8 cellular contexts compared by ENCODE assay signal in genomic region chr7:1503816-1504775, GRCh38. TPM values are rescaled to one million over a fixed set of nuclear protein-coding genes. Genes with fewer than 3 reads are reported as not detected.
DNase-seq lines count a peak whose midpoint lies in the region; ATAC-seq, FAIRE-seq and TF ChIP-seq lines count a peak whose summit lies in the region.

A gene with protein sequence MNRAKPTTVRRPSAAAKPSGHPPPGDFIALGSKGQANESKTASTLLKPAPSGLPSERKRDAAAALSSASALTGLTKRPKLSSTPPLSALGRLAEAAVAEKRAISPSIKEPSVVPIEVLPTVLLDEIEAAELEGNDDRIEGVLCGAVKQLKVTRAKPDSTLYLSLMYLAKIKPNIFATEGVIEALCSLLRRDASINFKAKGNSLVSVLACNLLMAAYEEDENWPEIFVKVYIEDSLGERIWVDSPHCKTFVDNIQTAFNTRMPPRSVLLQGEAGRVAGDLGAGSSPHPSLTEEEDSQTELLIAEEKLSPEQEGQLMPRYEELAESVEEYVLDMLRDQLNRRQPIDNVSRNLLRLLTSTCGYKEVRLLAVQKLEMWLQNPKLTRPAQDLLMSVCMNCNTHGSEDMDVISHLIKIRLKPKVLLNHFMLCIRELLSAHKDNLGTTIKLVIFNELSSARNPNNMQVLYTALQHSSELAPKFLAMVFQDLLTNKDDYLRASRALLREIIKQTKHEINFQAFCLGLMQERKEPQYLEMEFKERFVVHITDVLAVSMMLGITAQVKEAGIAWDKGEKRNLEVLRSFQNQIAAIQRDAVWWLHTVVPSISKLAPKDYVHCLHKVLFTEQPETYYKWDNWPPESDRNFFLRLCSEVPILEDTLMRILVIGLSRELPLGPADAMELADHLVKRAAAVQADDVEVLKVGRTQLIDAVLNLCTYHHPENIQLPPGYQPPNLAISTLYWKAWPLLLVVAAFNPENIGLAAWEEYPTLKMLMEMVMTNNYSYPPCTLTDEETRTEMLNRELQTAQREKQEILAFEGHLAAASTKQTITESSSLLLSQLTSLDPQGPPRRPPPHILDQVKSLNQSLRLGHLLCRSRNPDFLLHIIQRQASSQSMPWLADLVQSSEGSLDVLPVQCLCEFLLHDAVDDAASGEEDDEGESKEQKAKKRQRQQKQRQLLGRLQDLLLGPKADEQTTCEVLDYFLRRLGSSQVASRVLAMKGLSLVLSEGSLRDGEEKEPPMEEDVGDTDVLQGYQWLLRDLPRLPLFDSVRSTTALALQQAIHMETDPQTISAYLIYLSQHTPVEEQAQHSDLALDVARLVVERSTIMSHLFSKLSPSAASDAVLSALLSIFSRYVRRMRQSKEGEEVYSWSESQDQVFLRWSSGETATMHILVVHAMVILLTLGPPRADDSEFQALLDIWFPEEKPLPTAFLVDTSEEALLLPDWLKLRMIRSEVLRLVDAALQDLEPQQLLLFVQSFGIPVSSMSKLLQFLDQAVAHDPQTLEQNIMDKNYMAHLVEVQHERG (N-terminal part only) (minus strand): TSS chr7:1504389. CDS start chr7:1503960, 429 bp downstream.

- H3K4me3 ChIP-seq in AG04450 (ENCODE audit: low read depth, low read length): peak within 1 kb of the TSS; percentile 84

- H3K4me3 Mint-ChIP-seq in activated B cell treated with CpG ODN at 0.5 μM for 24 hours: peak within 1 kb of the TSS; percentile 87

- H3K27me3 ChIP-seq in AG04450 (ENCODE audit: control insufficient read depth, insufficient read depth, low read length): no peaks in the 10 kb centered on the region

- H3K9me3 Mint-ChIP-seq in activated B cell treated with CpG ODN at 0.5 μM for 24 hours: no peaks in the 10 kb centered on the region

- peaks cover 31% of the 10 kb centered on the region for H3K36me3 Mint-ChIP-seq in activated B cell treated with CpG ODN at 0.5 μM for 24 hours (ENCODE audit: low read depth)

- H3K9me3 ChIP-seq in AG04450 (ENCODE audit: control insufficient read depth, insufficient read depth, low read length): no peaks in the 10 kb centered on the region

- H3K4me1 Mint-ChIP-seq in activated B cell treated with CpG ODN at 0.5 μM for 24 hours: peaks cover 55% of the 10 kb centered on the region

- TF ChIP-seq CTCF in AG04450 (IDR thresholded peaks at IDR 0.05; ENCODE audit: low read depth, low read length) (peak; percentile 61), activated B cell treated with CpG ODN at 0.5 μM for 24 hours (IDR thresholded peaks at IDR 0.05) (peak; percentile 55)

- intact Hi-C loops in activated B cell treated with CpG ODN at 0.5 μM for 24 hours (cut with micrococcal nuclease): loop anchor here (1.0 to 5.0 kb wide), 5 partner anchors 28 to 66 kb away; partner anchors contain the start of genes MICALL2, PSMG3 and TMEM184A

- H3K27ac ChIP-seq in AG04450 (ENCODE audit: low read depth, low read length) (no peak within 1 kb of the TSS), caudate nucleus (ENCODE audit: low read depth, low read length) (no peak within 1 kb of the TSS)

- CTCF ChIA-PET in AG04450 (lab: Charles Lee): interaction anchor here (0.6 to 2.1 kb wide), 3 partner anchors 9 to 335 kb away, joined by 3 to 7 read pairs (median 5); no protein-coding TSS in a partner anchor
- CTCF ChIA-PET in activated B cell treated with CpG ODN at 0.5 μM for 24 hours (lab: Charles Lee): no interaction called here

- POLR2A ChIA-PET in AG04450 (lab: Yijun Ruan, JAX) (interaction anchor here (0.6 kb wide), 1 partner anchor 33 kb away, joined by 3 read pairs; no protein-coding TSS in a partner anchor), activated B cell treated with CpG ODN at 0.5 μM for 24 hours (lab: Charles Lee) (interaction anchor here (0.6 to 4.1 kb wide), 4 partner anchors 9 to 66 kb away, joined by 3 to 31 read pairs (median 6); no protein-coding TSS in a partner anchor)

- peak within 1 kb of the TSS; percentile 71 for H3K27ac Mint-ChIP-seq in activated B cell treated with CpG ODN at 0.5 μM for 24 hours

- DNase-seq in AG04450 (ENCODE audit: low read depth, low spot score) (peak; percentile 63), NCI-H2227 (lab: John Stamatoyannopoulos, UW; ENCODE audit: unreplicated experiment) (peak; percentile 92), activated B cell treated with CpG ODN at 0.5 μM for 24 hours (peak; percentile 86), caudate nucleus (lab: John Stamatoyannopoulos, UW) (peak in 60 of 61 donors; percentile 25 to 94 (median 86))
- peak; percentile 87 for DNase-seq in stimulated activated CD4-positive, alpha-beta T cell treated with anti-CD3 and anti-CD28 coated beads, Interleukin-12 subunit alpha, Interleukin-12 subunit beta, amount 100 ng/mL, for 4 hours

- peak; percentile 45 for ATAC-seq in GM18870 (IDR thresholded peaks at IDR 0.05; ENCODE audit: unreplicated experiment)
- peak; percentile 80 for ATAC-seq in HG03135 (IDR thresholded peaks at IDR 0.05; ENCODE audit: unreplicated experiment)
- ATAC-seq in activated B cell treated with CpG ODN at 0.5 μM for 24 hours (ENCODE audit: low read depth): peak; percentile 91

- FAIRE-seq in islet of Langerhans (lab: Jason Lieb, UNC): peak; percentile 41

- H3K27me3 Mint-ChIP-seq in activated B cell treated with CpG ODN at 0.5 μM for 24 hours: no peaks in the 10 kb centered on the region

RNA-seq across cellular contexts. Expression of the gene that starts here (rescaled TPM):
- polyA plus RNA-seq in AG04450 (2011; rRNA removed): 9.0 and 13.1 TPM in 2 replicates
- 24.2 and 31.0 TPM in 2 replicates for polyA minus RNA-seq in AG04450 (2011; rRNA and poly(A)+ RNA removed)
- 97.6 and 110 TPM in 2 replicates for total RNA-seq in activated B cell treated with CpG ODN at 0.5 μM for 24 hours
